ENCODE assay signal across 9 cellular contexts in genomic region chr13:76440568-76440967, GRCh38.
A peak's percentile ranks its signal among the peaks of the same experiment; 100 is the strongest.
DNase-seq lines count a peak whose midpoint lies in the region; ATAC-seq and TF ChIP-seq lines count a peak whose summit lies in the region.
"Had no signal": no experiment of that assay in that cellular context is flagged by ENCODE, and none has a peak within 500 bp of the region (broad histone marks: within the 10 kb centered on the region; RNA-seq: fewer than 3 reads in every experiment).

No MANE protein-coding gene starts in this region.

- no peaks in the 10 kb centered on the region for H3K4me1 Mint-ChIP-seq in endothelial cell (ENCODE audit: unreplicated experiment)

- peak overlapping the region; percentile 37 for H3K4me2 ChIP-seq in DOHH2 (ENCODE audit: low read length)

- H3K27me3 ChIP-seq in DOHH2 (ENCODE audit: control insufficient read depth, low read length): no peaks in the 10 kb centered on the region

- no peaks in the 10 kb centered on the region for H3K9me2 ChIP-seq in DOHH2 (replicated peaks; ENCODE audit: control insufficient read depth, low read length)

- no peaks in the 10 kb centered on the region for H3K9me3 ChIP-seq in DOHH2 (ENCODE audit: control insufficient read depth, insufficient read depth, low read length)

- DNase-seq in NOMO-1 treated with DMSO at 0.1 percent for 48 hours (lab: John Stamatoyannopoulos, UW; ENCODE audit: unreplicated experiment) (peak; percentile 34), NCI-H1092 treated with DMSO at 0.1 percent for 48 hours (lab: John Stamatoyannopoulos, UW) (no peak), endothelial cell (ENCODE audit: low spot score) (no peak), erythroblast (lab: John Stamatoyannopoulos, UW) (no peak)
- DNase-seq: NCI-H1436 had no signal

- no peaks in the 10 kb centered on the region for H3K36me3 ChIP-seq in DOHH2 (ENCODE audit: control insufficient read depth, low read length)

- no peaks in the 10 kb centered on the region for H3K79me2 ChIP-seq in DOHH2 (ENCODE audit: control insufficient read depth, low read length)

- H3K36me3 Mint-ChIP-seq in endothelial cell (ENCODE audit: low read depth, unreplicated experiment): no peaks in the 10 kb centered on the region

- no peak for TF ChIP-seq POLR2A in erythroblast (IDR thresholded peaks at IDR 0.05; ENCODE audit: low read length)

- H3K27ac Mint-ChIP-seq in endothelial cell (ENCODE audit: unreplicated experiment): no peak overlapping the region

- ATAC-seq in GM19452 (IDR thresholded peaks at IDR 0.05; ENCODE audit: unreplicated experiment) (peak; percentile 86), HG03045 (IDR thresholded peaks at IDR 0.05; ENCODE audit: unreplicated experiment) (peak; percentile 77), HG02840 (IDR thresholded peaks at IDR 0.05; ENCODE audit: low FRiP score, unreplicated experiment) (no peak)

- H3K9me3 Mint-ChIP-seq in endothelial cell (ENCODE audit: unreplicated experiment): no peaks in the 10 kb centered on the region

- H3K27ac ChIP-seq in DOHH2 (ENCODE audit: low read depth, low read length): no peak overlapping the region

- no peaks in the 10 kb centered on the region for H3F3A ChIP-seq in DOHH2 (ENCODE audit: control insufficient read depth, insufficient read depth)

- TF ChIP-seq CTCF in DOHH2 (IDR thresholded peaks at IDR 0.05; ENCODE audit: low read depth, low read length, poor library complexity, severe bottlenecking) (no peak), endothelial cell (IDR thresholded peaks at IDR 0.05; ENCODE audit: unreplicated experiment) (no peak)

- H3K27me3 Mint-ChIP-seq in endothelial cell (ENCODE audit: unreplicated experiment): peaks cover 3% of the 10 kb centered on the region

- H3K4me3 Mint-ChIP-seq in endothelial cell (ENCODE audit: unreplicated experiment): no peak overlapping the region

- no peak overlapping the region for H3K4me3 ChIP-seq in DOHH2 (ENCODE audit: low read length)

- H3K4me1 ChIP-seq in DOHH2 (ENCODE audit: control insufficient read depth, low read length): peaks cover 8% of the 10 kb centered on the region

- H4K20me1 ChIP-seq in DOHH2 (ENCODE audit: control insufficient read depth, insufficient read depth, low read depth, low read length): no peaks in the 10 kb centered on the region
